ENCODE assay signal across 10 cellular contexts in the genomic region with DNA sequence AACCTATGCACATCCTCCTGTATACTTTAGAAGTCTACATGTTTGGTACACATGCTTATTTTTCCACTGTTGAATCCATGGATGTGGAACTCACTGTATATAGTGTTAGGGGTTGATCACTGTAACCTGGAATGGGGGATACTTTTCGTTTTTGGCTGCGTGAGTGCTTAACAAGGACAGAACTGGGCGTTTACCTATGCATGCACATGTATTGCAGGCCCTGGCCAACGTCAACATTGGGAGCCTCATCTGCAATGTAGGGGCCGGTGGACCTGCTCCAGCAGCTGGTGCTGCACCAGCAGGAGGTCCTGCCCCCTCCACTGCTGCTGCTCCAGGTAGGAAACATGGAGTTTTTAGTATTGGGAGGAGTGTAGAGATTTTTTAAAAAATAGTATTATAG. TPM values are rescaled to one million over a fixed set of nuclear protein-coding genes. Genes with fewer than 3 reads are reported as not detected.
DNase-seq lines count a peak whose midpoint lies in the region; ATAC-seq, FAIRE-seq and TF ChIP-seq lines count a peak whose summit lies in the region.
"Had no signal": no experiment of that assay in that cellular context is flagged by ENCODE, and none has a peak within 500 bp of the region (broad histone marks: within the 10 kb centered on the region; RNA-seq: fewer than 3 reads in every experiment).

No MANE protein-coding gene starts in this region.

- peak overlapping the region; percentile 97; the same call in 1 of the 2 replicates for H3K9ac ChIP-seq in HUES64 (ENCODE audit: low read depth, low read length)
- peak overlapping the region; percentile 86 to 94 for H3K9ac ChIP-seq in K562 (ENCODE audit: insufficient read depth in 1 of 2, low read depth in 2 of 2, low read length in 2 of 2)

- 70% methylated on average over 5 of the region's 5 CpGs for WGBS in HUES64
- WGBS in K562 (ENCODE audit: insufficient coverage, low coverage, missing lambda C conversion rate), result 4% methylated on average over 5 of the region's 5 CpGs
- 25% methylated on average over 5 of the region's 5 CpGs for WGBS in prostate gland

- peak overlapping the region; percentile 23 for H3K27ac ChIP-seq in CD4-positive, alpha-beta T cell (ENCODE audit: low read depth, low read length)
- peak overlapping the region; percentile 16; the same call in 1 of the 2 replicates for H3K27ac ChIP-seq in HUES64 (ENCODE audit: low read depth, low read length)
- H3K27ac ChIP-seq in K562 (ENCODE audit: extremely low read depth, low read depth, low read length), result no peak overlapping the region; the same call in 2 of the 3 replicates
- no peak overlapping the region for H3K27ac ChIP-seq in prostate gland

- peak overlapping the region; percentile 93 for H3K4me3 ChIP-seq in HUES64 (ENCODE audit: low read length)
- peak overlapping the region; percentile 98 for H3K4me3 ChIP-seq in K562
- H3K4me3 ChIP-seq in prostate gland, result peak overlapping the region in 1 of 2 donors; percentile 76

- TF ChIP-seq CTCF in CD4-positive, alpha-beta T cell (IDR thresholded peaks at IDR 0.05), result no peak
- TF ChIP-seq CTCF in K562 (IDR thresholded peaks at IDR 0.05 in 2 of 3, conservative IDR thresholded peaks at IDR 0.05 in 1 of 3; ENCODE audit: insufficient read depth in 2 of 3, low read depth in 1 of 3, low read length in 3 of 3) (no peak), prostate gland (IDR thresholded peaks at IDR 0.05) (no peak)

- no peak for DNase-seq in CD4-positive, alpha-beta T cell
- peak in 1 of 4 experiments; percentile 27 for DNase-seq in K562 (ENCODE audit: extremely low read depth in 1 of 4, low spot score in 3 of 4)
- DNase-seq in naive B cell, result no peak
- DNase-seq in NAMALWA (ENCODE audit: low spot score), result no peak
- no peak for DNase-seq in prostate gland (ENCODE audit: low spot score)
- DNase-seq in head of caudate nucleus, result no peak
- DNase-seq: NCI-H446; stimulated activated CD4-positive, alpha-beta T cell treated with anti-CD3 and anti-CD28 coated beads, Interleukin-1b, Interleukin-23, amount 100 ng/mL, for 48 hours had no signal

- H3K27ac Mint-ChIP-seq in CD4-positive, alpha-beta T cell, result peak overlapping the region; percentile 94
- H3K27ac Mint-ChIP-seq in naive B cell, result peak overlapping the region in 1 of 6 donors; percentile 56

- H3K4me1 ChIP-seq in HUES64 (ENCODE audit: insufficient read depth, low read length) (peaks cover 4% of the 10 kb centered on the region; the same call in 1 of the 2 replicates), K562 (replicated peaks in 1 of 2; ENCODE audit: control insufficient read depth in 2 of 2, insufficient read depth in 2 of 2, low read length in 2 of 2) (peaks cover 9 to 16% of the 10 kb centered on the region in 2 experiments; a peak in 4 of 5 replicates), prostate gland (replicated peaks) (peaks cover 7% of the 10 kb centered on the region)

- H3K27me3 ChIP-seq in CD4-positive, alpha-beta T cell (ENCODE audit: control insufficient read depth, insufficient read depth, low read length), result no peaks in the 10 kb centered on the region
- no peaks in the 10 kb centered on the region for H3K27me3 ChIP-seq in HUES64 (ENCODE audit: insufficient read depth, low read length)
- no peaks in the 10 kb centered on the region for H3K27me3 ChIP-seq in K562 (ENCODE audit: control insufficient read depth in 2 of 2, insufficient read depth in 2 of 2, low read length in 2 of 2)
- H3K27me3 ChIP-seq in prostate gland (replicated peaks; ENCODE audit: insufficient read depth), result no peaks in the 10 kb centered on the region

- H3K4me1 Mint-ChIP-seq in CD4-positive, alpha-beta T cell (ENCODE audit: low read depth), result peaks cover 60% of the 10 kb centered on the region
- peaks cover 25 to 49% (median 37%) of the 10 kb centered on the region in 3 donors for H3K4me1 Mint-ChIP-seq in naive B cell

- H3K4me2 ChIP-seq in K562 (ENCODE audit: insufficient read depth, low read length), result peak overlapping the region; percentile 88

- H3K9me3 ChIP-seq in CD4-positive, alpha-beta T cell (ENCODE audit: control insufficient read depth, low read length), result no peaks in the 10 kb centered on the region
- H3K9me3 ChIP-seq in HUES64 (ENCODE audit: insufficient read depth, low read depth, low read length) (no peaks in the 10 kb centered on the region), K562 (replicated peaks; ENCODE audit: control insufficient read depth, insufficient read depth, low read depth, low read length) (no peaks in the 10 kb centered on the region), prostate gland (no peaks in the 10 kb centered on the region)

- H2AFZ ChIP-seq in K562 (ENCODE audit: low read depth, low read length), result no peak overlapping the region

- in situ Hi-C loops in K562 (cut with MboI), result no loop called here

- POLR2A ChIA-PET in CD4-positive, alpha-beta T cell (lab: Charles Lee), result interaction anchor here (4.7 to 5.4 kb wide), 2 partner anchors 8 to 13 kb away, joined by 96 to 205 read pairs; no protein-coding TSS in a partner anchor
- POLR2A ChIA-PET in K562 (lab: Yijun Ruan, JAX), result interaction anchor here (0.9 to 5.9 kb wide), 11 partner anchors 7 to 637 kb away, joined by 3 to 127 read pairs (median 4); a partner anchor contains a TSS

- H3K79me2 ChIP-seq in K562 (ENCODE audit: control insufficient read depth, insufficient read depth, low read length), result peaks cover 56% of the 10 kb centered on the region

- BruUV-seq in K562 (replicated peaks; lab: Mats Ljungman, UMichigan), result no TSS peak

- peak overlapping the region; percentile 95 for H3K4me3 Mint-ChIP-seq in CD4-positive, alpha-beta T cell
- H3K4me3 Mint-ChIP-seq in naive B cell, result peak overlapping the region in 5 of 8 donors; percentile 1 to 99 (median 97)

- no peak for TF ChIP-seq RAD21 in K562 (CRISPR knock-in tag; conservative IDR thresholded peaks at IDR 0.05 in 1 of 2, IDR thresholded peaks at IDR 0.05 in 1 of 2)

- no peak for ATAC-seq in CD4-positive, alpha-beta T cell (ENCODE audit: poor library complexity)
- no peak for ATAC-seq in K562
- ATAC-seq in naive B cell (ENCODE audit: low read depth in 2 of 2), result no peak
- no peak for ATAC-seq in HG03378 (IDR thresholded peaks at IDR 0.05; ENCODE audit: unreplicated experiment)

- peaks cover 5% of the 10 kb centered on the region for H3K9me1 ChIP-seq in K562 (ENCODE audit: control insufficient read depth, insufficient read depth, low read length)

- peaks cover 39% of the 10 kb centered on the region for H4K20me1 ChIP-seq in K562 (replicated peaks; ENCODE audit: control insufficient read depth, insufficient read depth, low read length)

- TF ChIP-seq POLR2A in K562 (conservative IDR thresholded peaks at IDR 0.05) (no peak; the same call in 1 of the 2 replicates), prostate gland (IDR thresholded peaks at IDR 0.05) (no peak)

- no peaks in the 10 kb centered on the region for H3K27me3 Mint-ChIP-seq in CD4-positive, alpha-beta T cell
- no peaks in the 10 kb centered on the region for H3K27me3 Mint-ChIP-seq in naive B cell

- no peaks in the 10 kb centered on the region for H3K9me3 Mint-ChIP-seq in CD4-positive, alpha-beta T cell
- no peaks in the 10 kb centered on the region for H3K9me3 Mint-ChIP-seq in naive B cell

- CTCF ChIA-PET in CD4-positive, alpha-beta T cell (lab: Charles Lee), result interaction anchor here (1.6 to 4.5 kb wide), 2 partner anchors 8 to 13 kb away, joined by 4 to 61 read pairs; no protein-coding TSS in a partner anchor
- CTCF ChIA-PET in K562 (lab: Yijun Ruan, JAX; ENCODE audit: low intra/inter-chr PET ratio), result no interaction called here

- peaks cover 44% of the 10 kb centered on the region for H3K36me3 ChIP-seq in HUES64 (ENCODE audit: insufficient read depth, low read length)
- peaks cover 45% of the 10 kb centered on the region for H3K36me3 ChIP-seq in K562 (ENCODE audit: control insufficient read depth, insufficient read depth, low read length)
- H3K36me3 ChIP-seq in prostate gland, result no peaks in the 10 kb centered on the region

- no peak for TF ChIP-seq EP300 in K562 (IDR thresholded peaks at IDR 0.05; ENCODE audit: low read length)

- H3K36me3 Mint-ChIP-seq in CD4-positive, alpha-beta T cell (ENCODE audit: low read depth), result peaks cover 56% of the 10 kb centered on the region
- peaks cover 15 to 19% of the 10 kb centered on the region in 2 donors for H3K36me3 Mint-ChIP-seq in naive B cell

- no peak for FAIRE-seq in K562 (lab: Jason Lieb, UNC)

- intact Hi-C loops in CD4-positive, alpha-beta T cell (cut with DNase I, micrococcal nuclease), result loop anchor here in 1 of 2 experiments (5.0 to 10.0 kb wide), 3 partner anchors 293 to 642 kb away; a partner anchor contains a TSS
- intact Hi-C loops in K562 (cut with micrococcal nuclease) (loop anchor here (5.0 kb wide), 1 partner anchor 38 kb away; no protein-coding TSS in a partner anchor), prostate gland (cut with DNase I) (no loop called here), head of caudate nucleus (cut with DNase I) (no loop called here)

RNA-seq across cellular contexts. Expression of a gene that starts 2.3 kb away (rescaled TPM):
- 1,000 to 10,000 TPM; 2,527 to 2,615 TPM for total RNA-seq in CD4-positive, alpha-beta T cell
- 2,240 TPM for polyA plus RNA-seq in HUES64 (2013, experiment 1 of 2)
- 2,307 TPM for polyA plus RNA-seq in HUES64 (2013, experiment 2 of 2)
- 174 and 228 TPM in 2 replicates for total RNA-seq in K562 (2011; cell fraction: chromatin; rRNA removed; ENCODE audit: low replicate concordance)
- 391 and 425 TPM in 2 replicates for total RNA-seq in K562 (2011; cell fraction: nucleolus; rRNA removed)
- 447 and 925 TPM in 2 replicates for total RNA-seq in K562 (2011; cell fraction: nucleoplasm; rRNA removed)
- total RNA-seq in K562 (2014; rRNA removed) (529 and 1,012 TPM in 2 replicates), K562 (2014; rRNA removed; fragmentation: Illumina TruSeq; extraction: Trizol) (75.0 and 76.3 TPM in 2 replicates), K562 (2015; rRNA removed; fragmentation: Illumina TruSeq; extraction: Trizol) (348 and 354 TPM in 2 replicates), K562 (2021) (2,904 and 3,053 TPM in 2 replicates), prostate gland (100 to 1,000 TPM; 593 to 930 TPM)
- polyA plus RNA-seq in K562 (2011; rRNA removed) (847 and 1,576 TPM in 2 replicates), K562 (2014; fragmentation: Illumina TruSeq; extraction: Trizol) (629 and 1,170 TPM in 2 replicates), K562 (2014; fragmentation: Nextera tagmentation; extraction: Ambion mirVana) (1,000 to 10,000 TPM; 2,333 to 2,378 TPM), K562 (2014; rRNA removed) (1,119 and 1,211 TPM in 2 replicates), naive B cell (ENCODE audit: low read depth in 6 of 6) (1,000 to 10,000 TPM; 1,064 to 2,586 (median 2,135) TPM)
- polyA plus RNA-seq in K562 (2011; cell fraction: cytosol; rRNA removed), result 1,671 and 2,235 TPM in 2 replicates
- 951 and 1,033 TPM in 2 replicates for polyA plus RNA-seq in K562 (2011; cell fraction: nucleus; rRNA removed)
- polyA plus RNA-seq in K562 (2012), result 3,121 and 3,201 TPM in 2 replicates
- polyA minus RNA-seq in K562 (2011; rRNA and poly(A)+ RNA removed), result 279 and 315 TPM in 2 replicates
- 3,516 and 4,843 TPM in 2 replicates for polyA minus RNA-seq in K562 (2011; cell fraction: cytosol; rRNA and poly(A)+ RNA removed)
- polyA minus RNA-seq in K562 (2011; cell fraction: nucleus; rRNA and poly(A)+ RNA removed), result 192 and 341 TPM in 2 replicates

RNA-seq across cellular contexts. Expression of a gene that starts 40.8 kb away (rescaled TPM):
- 1 to 10 TPM in 1 of 2 experiments, under 1 TPM in 1; 0.71 to 1.1 TPM for total RNA-seq in CD4-positive, alpha-beta T cell
- 48.8 TPM for polyA plus RNA-seq in HUES64 (2013, experiment 1 of 2)
- 52.0 TPM for polyA plus RNA-seq in HUES64 (2013, experiment 2 of 2)
- 60.1 and 168 TPM in 2 replicates for total RNA-seq in K562 (2011; cell fraction: chromatin; rRNA removed; ENCODE audit: low replicate concordance)
- total RNA-seq in K562 (2011; cell fraction: nucleolus; rRNA removed), result 19.8 and 33.3 TPM in 2 replicates
- 58.6 and 62.3 TPM in 2 replicates for total RNA-seq in K562 (2011; cell fraction: nucleoplasm; rRNA removed)
- total RNA-seq in K562 (2014; rRNA removed) (39.3 and 39.8 TPM in 2 replicates), K562 (2014; rRNA removed; fragmentation: Illumina TruSeq; extraction: Trizol) (58.2 and 63.5 TPM in 2 replicates), K562 (2015; rRNA removed; fragmentation: Illumina TruSeq; extraction: Trizol) (52.2 and 55.4 TPM in 2 replicates), K562 (2021) (37.9 and 41.9 TPM in 2 replicates), prostate gland (1 to 10 TPM; 2.6 to 7.4 TPM)
- polyA plus RNA-seq in K562 (2011; rRNA removed) (35.0 and 36.6 TPM in 2 replicates), K562 (2014; fragmentation: Illumina TruSeq; extraction: Trizol) (45.4 and 51.0 TPM in 2 replicates), K562 (2014; fragmentation: Nextera tagmentation; extraction: Ambion mirVana) (10 to 100 TPM; 29.4 to 45.7 TPM), K562 (2014; rRNA removed) (30.1 and 37.1 TPM in 2 replicates), naive B cell (ENCODE audit: low read depth in 6 of 6) (under 1 TPM in 1 of 6 donors, not detected in 5; 0.17 TPM)
- polyA plus RNA-seq in K562 (2011; cell fraction: cytosol; rRNA removed), result 6.5 and 16.8 TPM in 2 replicates
- 98.6 and 163 TPM in 2 replicates for polyA plus RNA-seq in K562 (2011; cell fraction: nucleus; rRNA removed)
- polyA plus RNA-seq in K562 (2012), result 25.8 and 35.5 TPM in 2 replicates
- polyA minus RNA-seq in K562 (2011; rRNA and poly(A)+ RNA removed), result 66.2 and 68.8 TPM in 2 replicates
- 20.0 and 25.1 TPM in 2 replicates for polyA minus RNA-seq in K562 (2011; cell fraction: cytosol; rRNA and poly(A)+ RNA removed)
- polyA minus RNA-seq in K562 (2011; cell fraction: nucleus; rRNA and poly(A)+ RNA removed), result 34.1 and 63.0 TPM in 2 replicates

Comparison
In these comparisons a context has a peak if more than half of its experiments do, and no peak if none do; other contexts are left out.
1. H3K27ac ChIP-seq: peak in CD4-positive, alpha-beta T cell (single experiment) and HUES64 (single experiment); none in K562 (single experiment) and prostate gland (0 of 2).